22 cellular contexts compared by ENCODE assay signal in the genomic region with DNA sequence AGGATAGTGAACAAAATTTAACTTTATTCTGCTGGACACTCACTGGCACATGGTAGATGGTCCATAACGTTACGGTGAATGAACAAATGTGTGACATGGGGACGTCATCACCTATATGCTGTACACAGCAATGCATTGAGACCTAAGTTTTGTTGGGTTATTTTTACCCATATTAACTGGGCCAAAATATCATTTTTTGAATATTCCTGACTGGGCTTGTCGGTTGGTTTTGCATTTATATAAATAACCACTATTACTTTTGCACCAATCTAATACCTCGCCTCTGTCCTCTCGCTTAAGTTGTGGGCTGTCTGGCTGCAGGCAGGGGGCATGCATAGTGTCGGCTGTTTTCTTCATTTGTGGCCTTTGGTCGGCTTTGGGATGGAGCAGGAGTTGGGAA.
"Had no signal": no experiment of that assay in that cellular context is flagged by ENCODE, and none has a peak within 500 bp of the region (broad histone marks: within the 10 kb centered on the region; RNA-seq: fewer than 3 reads in every experiment).

No MANE protein-coding gene starts in this region.

- H3K9me3 ChIP-seq: adrenal gland, breast epithelium had no signal

- H3K4me3 Mint-ChIP-seq: activated CD4-positive, alpha-beta T cell treated with anti-CD3 and anti-CD28 coated beads, Interleukin-2, amount 10 ng/mL, durations not matched to agents 24 days and 14 days; activated naive CD8-positive, alpha-beta T cell treated with anti-CD3 and anti-CD28 coated beads, Interleukin-2, amount 10 ng/mL, durations not matched to agents 7 days and 5 days; T-helper 17 cell; WTC11 had no signal

- H3K27ac ChIP-seq: adrenal gland, breast epithelium had no signal

- H3K36me3 ChIP-seq: adrenal gland, breast epithelium had no signal

- H3K9me3 Mint-ChIP-seq: activated CD4-positive, alpha-beta T cell treated with anti-CD3 and anti-CD28 coated beads, Interleukin-2, amount 10 ng/mL, durations not matched to agents 24 days and 14 days; activated naive CD8-positive, alpha-beta T cell treated with anti-CD3 and anti-CD28 coated beads, Interleukin-2, amount 10 ng/mL, durations not matched to agents 7 days and 5 days; WTC11 had no signal

- H3K4me1 ChIP-seq: adrenal gland, breast epithelium had no signal

- H3K4me3 ChIP-seq: adrenal gland, breast epithelium had no signal

- H3K27ac Mint-ChIP-seq: activated CD4-positive, alpha-beta T cell treated with anti-CD3 and anti-CD28 coated beads, Interleukin-2, amount 10 ng/mL, durations not matched to agents 24 days and 14 days; activated naive CD8-positive, alpha-beta T cell treated with anti-CD3 and anti-CD28 coated beads, Interleukin-2, amount 10 ng/mL, durations not matched to agents 7 days and 5 days; T-helper 17 cell; WTC11 had no signal

- ATAC-seq: T-helper 17 cell, WTC11 had no signal

- H3K36me3 Mint-ChIP-seq: activated naive CD8-positive, alpha-beta T cell treated with anti-CD3 and anti-CD28 coated beads, Interleukin-2, amount 10 ng/mL, durations not matched to agents 7 days and 5 days; WTC11 had no signal

- DNase-seq: activated CD4-positive, alpha-beta T cell treated with anti-CD3 and anti-CD28 coated beads for 1 hour; activated CD4-positive, alpha-beta T cell treated with anti-CD3 and anti-CD28 coated beads, Interleukin-2, amount 10 ng/mL, durations not matched to agents 24 days and 14 days; activated CD4-positive, alpha-beta T cell treated with anti-CD3 and anti-CD28 coated beads, Interleukin-2, amount 50 U/mL, for 48 hours; activated CD8-positive, alpha-beta memory T cell treated with anti-CD3 and anti-CD28 coated beads for 24 hours; activated naive CD4-positive, alpha-beta T cell treated with anti-CD3 and anti-CD28 coated beads, Interleukin-2, amount 50 U/mL, for 16 hours; activated naive CD8-positive, alpha-beta T cell treated with anti-CD3 and anti-CD28 coated beads, Interleukin-2, amount 10 ng/mL, durations not matched to agents 7 days and 5 days; anterior cingulate cortex; central memory CD4-positive, alpha-beta T cell; KG1; MM.1S; NCI-H1105; NCI-H1436; NCI-H187; NCI-H2081; NCI-H510A treated with DMSO at 0.1 percent for 48 hours; NCI-H69; SIG-M5; T-helper 17 cell; T-helper 9 cell had no signal
